In genomic region chrX:150625107-150625506, GRCh38 we compare ENCODE assay signal across 38 cellular contexts.
"Had no signal": no experiment of that assay in that cellular context is flagged by ENCODE, and none has a peak within 500 bp of the region (broad histone marks: within the 10 kb centered on the region; RNA-seq: fewer than 3 reads in every experiment).

No MANE protein-coding gene starts in this region.

- H3K4me3 Mint-ChIP-seq: activated B cell treated with CpG ODN at 0.5 μM for 24 hours; activated CD4-positive, alpha-beta memory T cell treated with anti-CD3 and anti-CD28 coated beads for 36 hours; activated CD4-positive, alpha-beta T cell treated with anti-CD3 and anti-CD28 coated beads, Interleukin-2, amount 10 ng/mL, durations not matched to agents 24 days and 14 days; activated CD8-positive, alpha-beta T cell treated with anti-CD3 and anti-CD28 coated beads for 36 hours; activated naive CD4-positive, alpha-beta T cell treated with anti-CD3 and anti-CD28 coated beads for 36 hours; activated naive CD8-positive, alpha-beta T cell treated with anti-CD3 and anti-CD28 coated beads, Interleukin-2, amount 10 ng/mL, durations not matched to agents 7 days and 5 days; activated T-cell treated with anti-CD3 and anti-CD28 coated beads, Interleukin-2, amount 50 U/mL, for 4 hours; activated T-cell treated with anti-CD3 and anti-CD28 coated beads, Interleukin-2, amount 50 U/mL, for 72 hours; activated T-helper 1 cell treated with anti-CD3 and anti-CD28 coated beads, Interleukin-12 subunit alpha, Interleukin-12 subunit beta, Interleukin-2, Interleukin-4 antibody, amounts not matched to agents 30 ng/mL and 10 ng/mL and 1 ng/mL, durations not matched to agents 14 hours and 24 hours and 36 hours; activated T-helper 17 cell treated with anti-CD3 and anti-CD28 coated beads, Interleukin-2, amount 50 U/mL, for 72 hours; brain; central memory CD8-positive, alpha-beta T cell; T-helper 1 cell treated with Interleukin-12 subunit alpha and Interleukin-12 subunit beta and Interleukin-4 antibody, amounts not matched to agents 30 μg/mL and 1 μg/mL, for 36 hours; T-helper 2 cell treated with Interferon-gamma antibody and Interleukin-4, amounts not matched to agents 5 μg/mL and 100 μg/mL, for 36 hours had no signal

- H3K36me3 ChIP-seq: cardiac muscle cell had no signal

- H3K4me1 Mint-ChIP-seq: central memory CD8-positive, alpha-beta T cell had no signal

- H3K27ac Mint-ChIP-seq: activated B cell treated with CpG ODN at 0.5 μM for 24 hours; activated CD4-positive, alpha-beta memory T cell treated with anti-CD3 and anti-CD28 coated beads for 36 hours; activated CD8-positive, alpha-beta T cell treated with anti-CD3 and anti-CD28 coated beads for 36 hours; activated naive CD4-positive, alpha-beta T cell treated with anti-CD3 and anti-CD28 coated beads for 36 hours; activated naive CD4-positive, alpha-beta T cell treated with anti-CD3 and anti-CD28 coated beads, Interleukin-2, amount 50 U/mL, for 72 hours; activated naive CD8-positive, alpha-beta T cell treated with anti-CD3 and anti-CD28 coated beads, Interleukin-2, amount 10 ng/mL, durations not matched to agents 7 days and 5 days; activated T-cell treated with anti-CD3 and anti-CD28 coated beads, Interleukin-2, amount 50 U/mL, for 72 hours; activated T-helper 1 cell treated with anti-CD3 and anti-CD28 coated beads, Interleukin-12 subunit alpha, Interleukin-12 subunit beta, Interleukin-2, Interleukin-4 antibody, amounts not matched to agents 30 ng/mL and 10 ng/mL and 1 ng/mL, durations not matched to agents 14 hours and 24 hours and 36 hours; activated T-helper 17 cell treated with anti-CD3 and anti-CD28 coated beads, Interleukin-2, amount 50 U/mL, for 72 hours; brain; T-helper 1 cell treated with Interleukin-12 subunit alpha and Interleukin-12 subunit beta and Interleukin-4 antibody, amounts not matched to agents 30 μg/mL and 1 μg/mL, for 36 hours; T-helper 2 cell treated with Interferon-gamma antibody and Interleukin-4, amounts not matched to agents 5 μg/mL and 100 μg/mL, for 36 hours had no signal

- ATAC-seq: activated CD8-positive, alpha-beta T cell treated with anti-CD3 and anti-CD28 coated beads for 36 hours; activated naive CD4-positive, alpha-beta T cell treated with anti-CD3 and anti-CD28 coated beads, Interleukin-2, amount 50 U/mL, for 72 hours; activated T-cell treated with anti-CD3 and anti-CD28 coated beads, Interleukin-2, amount 50 U/mL, for 4 hours; activated T-cell treated with anti-CD3 and anti-CD28 coated beads, Interleukin-2, amount 50 U/mL, for 72 hours; activated T-helper 17 cell treated with anti-CD3 and anti-CD28 coated beads, Interleukin-2, amount 50 U/mL, for 72 hours had no signal

- H3K9me3 ChIP-seq: adrenal gland had no signal

- DNase-seq: activated B cell treated with CpG ODN at 0.5 μM for 24 hours; activated CD4-positive, alpha-beta memory T cell treated with anti-CD3 and anti-CD28 coated beads for 36 hours; activated CD4-positive, alpha-beta T cell treated with anti-CD3 and anti-CD28 coated beads for 4 hours; activated CD4-positive, alpha-beta T cell treated with anti-CD3 and anti-CD28 coated beads, Interleukin-2, amount 50 U/mL, for 1 hour; activated CD4-positive, alpha-beta T cell treated with anti-CD3 and anti-CD28 coated beads, Interleukin-2, amount 50 U/mL, for 4 hours; activated CD4-positive, CD25-positive, alpha-beta regulatory T cell treated with anti-CD3 and anti-CD28 coated beads, Interleukin-2, amount 50 U/mL, for 72 hours; activated CD8-positive, alpha-beta memory T cell treated with anti-CD3 and anti-CD28 coated beads, Interleukin-2, amount 50 U/mL, for 4 hours; activated CD8-positive, alpha-beta T cell treated with anti-CD3 and anti-CD28 coated beads for 36 hours; activated effector memory CD4-positive, alpha-beta T cell treated with anti-CD3 and anti-CD28 coated beads, Interleukin-2, amount 50 U/mL, for 16 hours; activated gamma-delta T cell treated with Interleukin-2 at 50 U/mL for 16 hours; activated naive CD4-positive, alpha-beta T cell; activated naive CD4-positive, alpha-beta T cell treated with anti-CD3 and anti-CD28 coated beads for 36 hours; activated naive CD4-positive, alpha-beta T cell treated with anti-CD3 and anti-CD28 coated beads, Interleukin-2, amount 50 U/mL, for 16 hours; activated naive CD8-positive, alpha-beta T cell treated with anti-CD3 and anti-CD28 coated beads, Interleukin-2, amount 10 ng/mL, durations not matched to agents 7 days and 5 days; activated T-cell treated with anti-CD3 and anti-CD28 coated beads for 4 hours; activated T-cell treated with anti-CD3 and anti-CD28 coated beads, Interleukin-2, amount 50 U/mL, for 1 hour; activated T-cell treated with anti-CD3 and anti-CD28 coated beads, Interleukin-2, amount 50 U/mL, for 4 hours; activated T-cell treated with anti-CD3 and anti-CD28 coated beads, Interleukin-2, amount 50 U/mL, for 72 hours; adrenal gland; amniotic stem cell; aorta; caudate nucleus; cerebellar nuclear complex; T-helper 1 cell; T-helper 2 cell; T-helper 9 cell had no signal

- H3K27ac ChIP-seq: adrenal gland, cardiac muscle cell, VCaP had no signal

- H3K4me1 ChIP-seq: adrenal gland had no signal

- H3K4me3 ChIP-seq: adrenal gland, cardiac muscle cell had no signal

- H3K27me3 ChIP-seq: adrenal gland, cardiac muscle cell had no signal

- H3K9me3 Mint-ChIP-seq: activated B cell treated with CpG ODN at 0.5 μM for 24 hours; activated CD4-positive, alpha-beta memory T cell treated with anti-CD3 and anti-CD28 coated beads for 36 hours; activated CD4-positive, alpha-beta T cell treated with anti-CD3 and anti-CD28 coated beads, Interleukin-2, amount 10 ng/mL, durations not matched to agents 24 days and 14 days; activated CD8-positive, alpha-beta T cell treated with anti-CD3 and anti-CD28 coated beads for 36 hours; activated naive CD4-positive, alpha-beta T cell treated with anti-CD3 and anti-CD28 coated beads for 36 hours; activated naive CD4-positive, alpha-beta T cell treated with anti-CD3 and anti-CD28 coated beads, Interleukin-2, amount 50 U/mL, for 72 hours; activated naive CD8-positive, alpha-beta T cell treated with anti-CD3 and anti-CD28 coated beads, Interleukin-2, amount 10 ng/mL, durations not matched to agents 7 days and 5 days; activated T-cell treated with anti-CD3 and anti-CD28 coated beads, Interleukin-2, amount 50 U/mL, for 4 hours; activated T-cell treated with anti-CD3 and anti-CD28 coated beads, Interleukin-2, amount 50 U/mL, for 72 hours; activated T-helper 1 cell treated with anti-CD3 and anti-CD28 coated beads, Interleukin-12 subunit alpha, Interleukin-12 subunit beta, Interleukin-2, Interleukin-4 antibody, amounts not matched to agents 30 ng/mL and 10 ng/mL and 1 ng/mL, durations not matched to agents 14 hours and 24 hours and 36 hours; activated T-helper 17 cell treated with anti-CD3 and anti-CD28 coated beads, Interleukin-2, amount 50 U/mL, for 72 hours; central memory CD8-positive, alpha-beta T cell; T-helper 1 cell treated with Interleukin-12 subunit alpha and Interleukin-12 subunit beta and Interleukin-4 antibody, amounts not matched to agents 30 μg/mL and 1 μg/mL, for 36 hours; T-helper 2 cell treated with Interferon-gamma antibody and Interleukin-4, amounts not matched to agents 5 μg/mL and 100 μg/mL, for 36 hours had no signal

- FAIRE-seq: bronchial epithelial cell, TTC549 had no signal

- H3K27me3 Mint-ChIP-seq: activated B cell treated with CpG ODN at 0.5 μM for 24 hours; activated CD4-positive, alpha-beta memory T cell treated with anti-CD3 and anti-CD28 coated beads for 36 hours; activated CD4-positive, alpha-beta T cell treated with anti-CD3 and anti-CD28 coated beads, Interleukin-2, amount 10 ng/mL, durations not matched to agents 24 days and 14 days; activated CD8-positive, alpha-beta T cell treated with anti-CD3 and anti-CD28 coated beads for 36 hours; activated naive CD8-positive, alpha-beta T cell treated with anti-CD3 and anti-CD28 coated beads, Interleukin-2, amount 10 ng/mL, durations not matched to agents 7 days and 5 days; activated T-helper 17 cell treated with anti-CD3 and anti-CD28 coated beads, Interleukin-2, amount 50 U/mL, for 72 hours; brain; central memory CD8-positive, alpha-beta T cell had no signal
